In the genomic region with DNA sequence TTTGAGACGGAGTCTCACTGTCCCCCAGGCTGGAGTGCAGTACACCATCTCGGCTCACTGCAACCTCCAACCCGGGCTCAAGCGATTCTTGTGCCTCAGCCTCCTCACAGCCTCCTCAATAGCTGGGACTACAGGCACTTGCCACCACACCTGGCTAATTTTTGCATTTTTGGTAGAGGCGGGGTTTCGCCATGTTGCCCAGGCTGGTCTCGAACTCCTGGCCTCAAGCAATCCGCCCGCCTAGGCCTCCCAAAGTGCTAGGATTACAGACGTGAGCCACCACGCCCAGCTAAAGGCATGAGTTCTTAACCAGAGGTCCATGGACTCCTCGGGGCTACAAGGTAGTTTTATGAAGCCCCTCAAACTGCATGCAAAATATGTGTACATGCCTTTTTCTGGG, we compare ENCODE assay signal across 1 cellular context.
TF ChIP-seq lines count a peak whose summit lies in the region.

No MANE protein-coding gene starts in this region.

TF ChIP-seq in H1, 55 proteins besides CTCF, POLR2A, EP300 and RAD21:
- TF ChIP-seq KDM5A (IDR thresholded peaks at IDR 0.05; ENCODE audit: low read length) (no peak), GABPA (IDR thresholded peaks at IDR 0.05; ENCODE audit: borderline replicate concordance, insufficient read depth, low read length) (no peak), POLR2AphosphoS5 (IDR thresholded peaks at IDR 0.05; ENCODE audit: low read depth, low read length) (no peak), CTBP2 (IDR thresholded peaks at IDR 0.05; ENCODE audit: borderline replicate concordance, insufficient read depth, insufficient read length, low read length) (no peak), RBBP5 (IDR thresholded peaks at IDR 0.05; ENCODE audit: borderline replicate concordance, low read depth, low read length) (no peak), BCL11A (IDR thresholded peaks at IDR 0.05; ENCODE audit: low read depth in 2 of 2, low read length in 2 of 2) (no peak), SIX5 (IDR thresholded peaks at IDR 0.05; ENCODE audit: low read depth, low read length) (no peak), RXRA (IDR thresholded peaks at IDR 0.05; ENCODE audit: insufficient read depth, low read depth, low read length) (no peak), KDM1A (IDR thresholded peaks at IDR 0.05; ENCODE audit: borderline replicate concordance, low read length) (no peak), SIRT6 (IDR thresholded peaks at IDR 0.05; ENCODE audit: low read length) (no peak), BACH1 (IDR thresholded peaks at IDR 0.05; ENCODE audit: low read length) (no peak), CEBPB (IDR thresholded peaks at IDR 0.05; ENCODE audit: low read depth, low read length) (no peak), CHD1 (IDR thresholded peaks at IDR 0.05; ENCODE audit: low read depth, low read length) (no peak), POU5F1 (IDR thresholded peaks at IDR 0.05; ENCODE audit: low read depth, low read length) (no peak), SP1 (IDR thresholded peaks at IDR 0.05; ENCODE audit: low read depth, low read length) (no peak), CBX8 (IDR thresholded peaks at IDR 0.05; ENCODE audit: borderline replicate concordance, low read depth, low read length) (no peak), ASH2L (IDR thresholded peaks at IDR 0.05; ENCODE audit: low read length) (no peak), BRCA1 (IDR thresholded peaks at IDR 0.05; ENCODE audit: low read depth, low read length) (no peak)
